Comparison of ENCODE assay signal across 20 cellular contexts in the genomic region with DNA sequence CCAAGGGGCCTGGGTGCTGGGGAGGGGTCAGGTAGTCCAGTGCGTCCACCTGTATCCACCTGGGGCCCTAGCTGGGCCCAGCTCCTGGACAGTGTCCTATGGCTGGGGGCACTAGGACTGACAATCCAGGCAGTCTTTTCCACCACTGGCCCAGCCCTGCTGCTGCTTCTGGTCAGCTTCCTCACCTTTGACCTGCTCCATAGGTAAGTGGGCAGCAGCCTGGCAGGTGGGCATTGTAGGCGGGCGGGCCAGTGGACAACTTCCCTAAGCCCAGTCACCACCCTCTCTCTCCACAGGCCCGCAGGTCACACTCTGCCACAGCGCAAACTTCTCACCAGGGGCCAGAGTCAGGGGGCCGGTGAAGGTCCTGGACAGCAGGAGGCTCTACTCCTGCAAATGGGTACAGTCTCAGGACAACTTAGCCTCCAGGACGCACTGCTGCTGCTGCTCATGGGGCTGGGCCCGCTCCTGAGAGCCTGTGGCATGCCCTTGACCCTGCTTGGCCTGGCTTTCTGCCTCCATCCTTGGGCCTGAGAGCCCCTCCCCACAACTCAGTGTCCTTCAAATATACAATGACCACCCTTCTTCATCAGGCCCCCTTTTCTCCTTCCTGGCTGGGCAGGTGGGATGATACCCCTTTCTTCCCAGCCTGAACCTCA. TPM values are rescaled to one million over a fixed set of nuclear protein-coding genes. Genes with fewer than 3 reads are reported as not detected.
DNase-seq lines count a peak whose midpoint lies in the region; ATAC-seq and TF ChIP-seq lines count a peak whose summit lies in the region.
"Had no signal": no experiment of that assay in that cellular context is flagged by ENCODE, and none has a peak within 500 bp of the region (broad histone marks: within the 10 kb centered on the region; RNA-seq: fewer than 3 reads in every experiment).

No MANE protein-coding gene starts in this region.

- no peak for DNase-seq in PC-3
- peak; percentile 39 for DNase-seq in endodermal cell
- DNase-seq in trophoblast cell: no peak
- DNase-seq in NCI-H2029 treated with DMSO at 0.1 percent for 48 hours (lab: John Stamatoyannopoulos, UW): no peak
- DNase-seq in activated gamma-delta T cell (lab: John Stamatoyannopoulos, UW): no peak
- DNase-seq in naive thymus-derived CD4-positive, alpha-beta T cell: no peak
- DNase-seq in natural killer cell: no peak
- DNase-seq: activated CD4-positive, CD25-positive, alpha-beta regulatory T cell; activated naive CD8-positive, alpha-beta T cell treated with anti-CD3 and anti-CD28 coated beads, Interleukin-2, amount 50 U/mL, for 24 hours; Calu3; erythroblast; left colon; stimulated activated CD4-positive, alpha-beta T cell treated with anti-CD3 and anti-CD28 coated beads, Interleukin-12 subunit alpha, Interleukin-12 subunit beta, amount 100 ng/mL, for 4 hours; substantia nigra; T-helper 9 cell had no signal

- POLR2A ChIA-PET in PC-3 (lab: Charles Lee; ENCODE audit: unreplicated experiment): no interaction called here
- POLR2A ChIA-PET in naive thymus-derived CD4-positive, alpha-beta T cell (lab: Charles Lee): no interaction called here

- H3K79me1 ChIP-seq in trophoblast cell (ENCODE audit: low read length): peaks cover 2% of the 10 kb centered on the region

- H3K27me3 ChIP-seq in BLaER1: no peaks in the 10 kb centered on the region
- no peaks in the 10 kb centered on the region for H3K27me3 ChIP-seq in PC-3 (ENCODE audit: low read length)
- peaks cover 17% of the 10 kb centered on the region for H3K27me3 ChIP-seq in endodermal cell (ENCODE audit: control insufficient read depth, insufficient read depth, low read length, poor library complexity, severe bottlenecking)
- no peaks in the 10 kb centered on the region for H3K27me3 ChIP-seq in trophoblast cell (ENCODE audit: insufficient read depth, low read length)
- no peaks in the 10 kb centered on the region for H3K27me3 ChIP-seq in naive thymus-derived CD4-positive, alpha-beta T cell (ENCODE audit: control insufficient read depth in 2 of 2, insufficient read depth in 2 of 2, low read length in 2 of 2)

- H2AK5ac ChIP-seq in trophoblast cell (ENCODE audit: low read length): no peak overlapping the region

- no peak overlapping the region for H2BK5ac ChIP-seq in trophoblast cell (ENCODE audit: low read depth, low read length, poor library complexity)

- no peak overlapping the region for H3K18ac ChIP-seq in trophoblast cell (ENCODE audit: low read length)

- H3K9me3 ChIP-seq in BLaER1 (peaks cover 12% of the 10 kb centered on the region), PC-3 (ENCODE audit: low read length) (no peaks in the 10 kb centered on the region), endodermal cell (ENCODE audit: control insufficient read depth, low read length) (peaks cover 9% of the 10 kb centered on the region), trophoblast cell (ENCODE audit: insufficient read depth, low read depth, low read length) (no peaks in the 10 kb centered on the region)
- H3K9me3 ChIP-seq in naive thymus-derived CD4-positive, alpha-beta T cell (ENCODE audit: control insufficient read depth in 2 of 3, low read length in 3 of 3): peaks cover 0 to 3% (median 0%) of the 10 kb centered on the region in 3 experiments

- no peaks in the 10 kb centered on the region for H3F3A ChIP-seq in PC-3 (ENCODE audit: low read length, unreplicated experiment)

- no peak for TF ChIP-seq CTCF in PC-3 (conservative IDR thresholded peaks at IDR 0.05; ENCODE audit: low read depth, low read length)
- no peak for TF ChIP-seq CTCF in endodermal cell (conservative IDR thresholded peaks at IDR 0.05)
- no peak for TF ChIP-seq CTCF in natural killer cell (IDR thresholded peaks at IDR 0.05)

- H2BK12ac ChIP-seq in trophoblast cell (ENCODE audit: low read length): no peak overlapping the region

- no peak overlapping the region for H4K8ac ChIP-seq in trophoblast cell (ENCODE audit: low read depth, low read length)

- H3K36me3 ChIP-seq in BLaER1 (no peaks in the 10 kb centered on the region), PC-3 (ENCODE audit: low read depth, low read length) (no peaks in the 10 kb centered on the region), endodermal cell (ENCODE audit: control insufficient read depth, insufficient read depth, low read length) (no peaks in the 10 kb centered on the region), trophoblast cell (ENCODE audit: control insufficient read depth in 1 of 2, insufficient read depth in 2 of 2, low read length in 2 of 2) (no peaks in the 10 kb centered on the region)
- no peaks in the 10 kb centered on the region for H3K36me3 ChIP-seq in naive thymus-derived CD4-positive, alpha-beta T cell (ENCODE audit: control insufficient read depth in 2 of 3, insufficient read depth in 3 of 3, low read length in 3 of 3)
- H3K36me3 ChIP-seq: gastroesophageal sphincter, neural progenitor cell had no signal

- H3K27ac ChIP-seq in BLaER1 (no peak overlapping the region), PC-3 (ENCODE audit: low read length) (peak overlapping the region; percentile 70), endodermal cell (ENCODE audit: low read depth, low read length) (no peak overlapping the region), trophoblast cell (ENCODE audit: low read depth, low read length) (no peak overlapping the region)
- H3K27ac ChIP-seq in naive thymus-derived CD4-positive, alpha-beta T cell (ENCODE audit: low read depth, low read length): no peak overlapping the region
- H3K27ac ChIP-seq: gastroesophageal sphincter, neural progenitor cell had no signal

- H2AFZ ChIP-seq in PC-3 (ENCODE audit: low read length) (no peak overlapping the region), trophoblast cell (ENCODE audit: insufficient read depth, low read length, poor library complexity) (no peak overlapping the region)
- H2AFZ ChIP-seq: neural progenitor cell had no signal

- H3K23ac ChIP-seq in trophoblast cell (ENCODE audit: low read length): no peak overlapping the region

- peak overlapping the region; percentile 56 for H2BK120ac ChIP-seq in trophoblast cell (ENCODE audit: insufficient read depth, low read length, poor library complexity)

- intact Hi-C loops in PC-3 (cut with micrococcal nuclease) (no loop called here), natural killer cell (cut with micrococcal nuclease) (no loop called here)
- intact Hi-C loops in naive thymus-derived CD4-positive, alpha-beta T cell (cut with micrococcal nuclease): no loop called here

- peak overlapping the region; percentile 44 for H3K27ac Mint-ChIP-seq in endodermal cell
- H3K27ac Mint-ChIP-seq in naive thymus-derived CD4-positive, alpha-beta T cell: no peak overlapping the region
- no peak overlapping the region for H3K27ac Mint-ChIP-seq in natural killer cell
- H3K27ac Mint-ChIP-seq: activated naive CD8-positive, alpha-beta T cell treated with anti-CD3 and anti-CD28 coated beads, Interleukin-2, amount 50 U/mL, for 24 hours; activated T-helper 2 cell treated with anti-CD3 and anti-CD28 coated beads, Interferon-gamma antibody, Interleukin-2, Interleukin-4, amounts not matched to agents 10 μg/mL and 5 μg/mL and 100 μg/mL, durations not matched to agents 14 hours and 24 hours and 36 hours; neural progenitor cell had no signal

- H3K4ac ChIP-seq in trophoblast cell (ENCODE audit: low read depth, low read length): no peak overlapping the region

- H3K4me3 ChIP-seq in BLaER1 (no peak overlapping the region), PC-3 (ENCODE audit: low read length) (no peak overlapping the region), endodermal cell (ENCODE audit: low read length) (no peak overlapping the region), trophoblast cell (ENCODE audit: low read depth, low read length) (no peak overlapping the region)
- H3K4me3 ChIP-seq in naive thymus-derived CD4-positive, alpha-beta T cell (ENCODE audit: low read length): no peak overlapping the region
- H3K4me3 ChIP-seq: gastroesophageal sphincter, neural progenitor cell had no signal

- 92% methylated on average over 2 to 8 of the region's 8 CpGs for WGBS in endodermal cell (ENCODE audit: insufficient coverage in 1 of 2, insufficient read length in 1 of 2), 2 experiments
- no CpG with 5 or more reads among the region's 8 CpGs for WGBS in trophoblast cell (ENCODE audit: extremely low coverage, insufficient coverage, insufficient read length)

- H4K91ac ChIP-seq in trophoblast cell (ENCODE audit: low read depth, low read length): peak overlapping the region; percentile 63

- H4K12ac ChIP-seq in trophoblast cell (ENCODE audit: low read depth, low read length): no peak overlapping the region

- H3K14ac ChIP-seq in trophoblast cell (ENCODE audit: low read length): peak overlapping the region; percentile 22

- H3K27me3 Mint-ChIP-seq in endodermal cell (ENCODE audit: insufficient read depth): peaks cover 57% of the 10 kb centered on the region
- H3K27me3 Mint-ChIP-seq in naive thymus-derived CD4-positive, alpha-beta T cell: peaks cover 29 to 71% (median 32%) of the 10 kb centered on the region in 5 donors
- peaks cover 29 to 38% of the 10 kb centered on the region in 2 donors for H3K27me3 Mint-ChIP-seq in natural killer cell (ENCODE audit: low read depth in 2 of 2)

- H3K9me3 Mint-ChIP-seq in endodermal cell: peaks cover 23% of the 10 kb centered on the region
- H3K9me3 Mint-ChIP-seq in naive thymus-derived CD4-positive, alpha-beta T cell: peaks cover 4 to 18% (median 12%) of the 10 kb centered on the region in 11 donors
- H3K9me3 Mint-ChIP-seq in natural killer cell: peaks cover 0 to 8% of the 10 kb centered on the region in 2 donors

- no TSS peak for BruUV-seq in PC-3 (replicated peaks; lab: Mats Ljungman, UMichigan)

- no peaks in the 10 kb centered on the region for H3K9me2 ChIP-seq in PC-3 (replicated peaks; ENCODE audit: low read length)

- ATAC-seq in PC-3: no peak
- no peak for ATAC-seq in naive thymus-derived CD4-positive, alpha-beta T cell
- ATAC-seq in natural killer cell: no peak
- ATAC-seq: activated naive CD8-positive, alpha-beta T cell treated with anti-CD3 and anti-CD28 coated beads, Interleukin-2, amount 50 U/mL, for 24 hours; left colon had no signal

- no peaks in the 10 kb centered on the region for H3K36me3 Mint-ChIP-seq in endodermal cell (ENCODE audit: low read depth)
- peaks cover 0 to 12% (median 7%) of the 10 kb centered on the region in 5 donors for H3K36me3 Mint-ChIP-seq in naive thymus-derived CD4-positive, alpha-beta T cell
- H3K36me3 Mint-ChIP-seq in natural killer cell: peaks cover 6% of the 10 kb centered on the region
- H3K36me3 Mint-ChIP-seq: neural progenitor cell had no signal

- H3K4me3 Mint-ChIP-seq in endodermal cell: no peak overlapping the region
- H3K4me3 Mint-ChIP-seq in naive thymus-derived CD4-positive, alpha-beta T cell: no peak overlapping the region
- no peak overlapping the region for H3K4me3 Mint-ChIP-seq in natural killer cell
- H3K4me3 Mint-ChIP-seq: activated naive CD8-positive, alpha-beta T cell treated with anti-CD3 and anti-CD28 coated beads, Interleukin-2, amount 50 U/mL, for 24 hours; neural progenitor cell had no signal

- no peak overlapping the region for H3K9ac ChIP-seq in BLaER1
- peak overlapping the region; percentile 26; the same call in 1 of the 2 replicates for H3K9ac ChIP-seq in PC-3 (ENCODE audit: low read length)
- H3K9ac ChIP-seq in endodermal cell (ENCODE audit: extremely low read depth, low read length, poor library complexity, severe bottlenecking): no peak overlapping the region
- H3K9ac ChIP-seq in trophoblast cell (ENCODE audit: low read length): no peak overlapping the region
- H3K9ac ChIP-seq: neural progenitor cell had no signal

- CTCF ChIA-PET in PC-3 (lab: Charles Lee): interaction anchor here (1.1 kb wide), 1 partner anchor 37 kb away, joined by 3 read pairs; no protein-coding TSS in a partner anchor
- CTCF ChIA-PET in naive thymus-derived CD4-positive, alpha-beta T cell (lab: Charles Lee): no interaction called here

- no peaks in the 10 kb centered on the region for H3K79me2 ChIP-seq in PC-3 (ENCODE audit: low read length)
- H3K79me2 ChIP-seq in trophoblast cell (ENCODE audit: control insufficient read depth, insufficient read depth, low read length, poor library complexity): peaks cover under 1% of the 10 kb centered on the region

- H3K4me1 Mint-ChIP-seq in endodermal cell (peaks cover 17% of the 10 kb centered on the region), natural killer cell (peaks cover 0 to 21% of the 10 kb centered on the region in 2 donors)
- peaks cover 5 to 11% (median 8%) of the 10 kb centered on the region in 7 donors for H3K4me1 Mint-ChIP-seq in naive thymus-derived CD4-positive, alpha-beta T cell

- H4K20me1 ChIP-seq in BLaER1: no peaks in the 10 kb centered on the region
- no peaks in the 10 kb centered on the region for H4K20me1 ChIP-seq in PC-3 (ENCODE audit: low read length)

- H3K4me1 ChIP-seq in BLaER1: peaks cover 37% of the 10 kb centered on the region
- H3K4me1 ChIP-seq in PC-3 (ENCODE audit: insufficient read depth, low read length): peaks cover 19% of the 10 kb centered on the region
- peaks cover 5% of the 10 kb centered on the region for H3K4me1 ChIP-seq in endodermal cell (ENCODE audit: control insufficient read depth, insufficient read depth, low read length)
- H3K4me1 ChIP-seq in trophoblast cell (ENCODE audit: control insufficient read depth in 1 of 2, insufficient read depth in 2 of 2, low read length in 2 of 2): peaks cover 4 to 16% of the 10 kb centered on the region in 2 experiments
- H3K4me1 ChIP-seq in naive thymus-derived CD4-positive, alpha-beta T cell (ENCODE audit: control insufficient read depth in 2 of 2, insufficient read depth in 2 of 2, low read length in 2 of 2): no peaks in the 10 kb centered on the region

- H3K4me2 ChIP-seq in BLaER1 (peak overlapping the region; percentile 59), PC-3 (ENCODE audit: low read length) (peak overlapping the region; percentile 75; the same call in 1 of the 2 replicates), trophoblast cell (ENCODE audit: low read length) (no peak overlapping the region)
- H3K4me2 ChIP-seq: neural progenitor cell had no signal

RNA-seq across cellular contexts. Expression of gene C20orf141, which starts 0.6 kb away (rescaled TPM):
- total RNA-seq in PC-3 (2014; rRNA removed) (not detected in 2 replicates), endodermal cell (not detected), natural killer cell (not detected)
- polyA plus RNA-seq in endodermal cell (2013, experiment 1 of 2): not detected
- not detected for polyA plus RNA-seq in endodermal cell (2013, experiment 2 of 2)
- polyA plus RNA-seq in trophoblast cell (2013): 0.19 and 0.31 TPM in 2 replicates
- total RNA-seq in naive thymus-derived CD4-positive, alpha-beta T cell: not detected
- not detected for polyA plus RNA-seq in naive thymus-derived CD4-positive, alpha-beta T cell
- total RNA-seq: activated T-helper 2 cell treated with anti-CD3 and anti-CD28 coated beads, Interferon-gamma antibody, Interleukin-2, Interleukin-4, amounts not matched to agents 10 μg/mL and 5 μg/mL and 100 μg/mL, durations not matched to agents 14 hours and 24 hours and 36 hours; Calu3; gastroesophageal sphincter; left colon had no signal

RNA-seq across cellular contexts. Expression of gene TMEM239, which starts 0.8 kb away (rescaled TPM):
- total RNA-seq in PC-3 (2014; rRNA removed) (0.04 TPM in 1 of 2 replicates, not detected in the other), endodermal cell (not detected), natural killer cell (not detected)
- not detected for polyA plus RNA-seq in endodermal cell (2013, experiment 1 of 2)
- not detected for polyA plus RNA-seq in endodermal cell (2013, experiment 2 of 2)
- polyA plus RNA-seq in trophoblast cell (2013): 0.01 TPM in 1 of 2 replicates, not detected in the other
- not detected for total RNA-seq in naive thymus-derived CD4-positive, alpha-beta T cell
- polyA plus RNA-seq in naive thymus-derived CD4-positive, alpha-beta T cell: not detected
- total RNA-seq: activated T-helper 2 cell treated with anti-CD3 and anti-CD28 coated beads, Interferon-gamma antibody, Interleukin-2, Interleukin-4, amounts not matched to agents 10 μg/mL and 5 μg/mL and 100 μg/mL, durations not matched to agents 14 hours and 24 hours and 36 hours; Calu3; HT1080; left colon had no signal

RNA-seq across cellular contexts. Expression of gene CPXM1, which starts 14.9 kb away (rescaled TPM):
- total RNA-seq in PC-3 (2014; rRNA removed) (not detected in 2 replicates), endodermal cell (100 to 1,000 TPM in 1 of 2 donors, 10 to 100 TPM in 1; 80.1 to 106 TPM), natural killer cell (1 to 10 TPM in 2 of 3 donors, under 1 TPM in 1; 0.49 to 2.3 (median 1.5) TPM)
- polyA plus RNA-seq in endodermal cell (2013, experiment 1 of 2): 174 TPM
- polyA plus RNA-seq in endodermal cell (2013, experiment 2 of 2): 158 TPM
- 21.0 and 21.4 TPM in 2 replicates for polyA plus RNA-seq in trophoblast cell (2013)
- 1 to 10 TPM in 2 of 5 experiments, under 1 TPM in 3; 0.19 to 1.8 (median 0.32) TPM for total RNA-seq in naive thymus-derived CD4-positive, alpha-beta T cell
- under 1 TPM in 1 of 2 donors, not detected in 1; 0.12 TPM for polyA plus RNA-seq in naive thymus-derived CD4-positive, alpha-beta T cell
- total RNA-seq: HT1080 had no signal

RNA-seq across cellular contexts. Expression of gene PCED1A, which starts 25.1 kb away (rescaled TPM):
- 21.9 and 29.8 TPM in 2 replicates for total RNA-seq in PC-3 (2014; rRNA removed)
- 10 to 100 TPM; 40.2 to 46.5 TPM for total RNA-seq in endodermal cell
- polyA plus RNA-seq in endodermal cell (2013, experiment 1 of 2): 68.8 TPM
- polyA plus RNA-seq in endodermal cell (2013, experiment 2 of 2): 57.8 TPM
- 31.4 and 32.3 TPM in 2 replicates for polyA plus RNA-seq in trophoblast cell (2013)
- 100 to 1,000 TPM in 1 of 5 experiments, 10 to 100 TPM in 4; 27.8 to 105 (median 72.5) TPM for total RNA-seq in naive thymus-derived CD4-positive, alpha-beta T cell
- 10 to 100 TPM; 23.6 to 27.3 TPM for polyA plus RNA-seq in naive thymus-derived CD4-positive, alpha-beta T cell
- total RNA-seq in natural killer cell: 10 to 100 TPM; 70.3 to 76.5 (median 71.1) TPM

RNA-seq across cellular contexts. Expression of gene VPS16, which starts 25.2 kb away (rescaled TPM):
- 40.3 and 49.9 TPM in 2 replicates for total RNA-seq in PC-3 (2014; rRNA removed)
- total RNA-seq in endodermal cell: 10 to 100 TPM; 36.8 to 37.5 TPM
- 41.2 TPM for polyA plus RNA-seq in endodermal cell (2013, experiment 1 of 2)
- polyA plus RNA-seq in endodermal cell (2013, experiment 2 of 2): 37.7 TPM
- polyA plus RNA-seq in trophoblast cell (2013): 18.4 and 19.2 TPM in 2 replicates
- total RNA-seq in naive thymus-derived CD4-positive, alpha-beta T cell: 10 to 100 TPM; 45.5 to 62.4 (median 56.1) TPM
- polyA plus RNA-seq in naive thymus-derived CD4-positive, alpha-beta T cell: 10 to 100 TPM; 25.0 to 43.3 TPM
- 100 to 1,000 TPM; 108 to 118 (median 109) TPM for total RNA-seq in natural killer cell

Comparison
In these comparisons a context has a peak if more than half of its experiments do, and no peak if none do; other contexts are left out.
1. RNA of gene CPXM1, which starts 14.9 kb away (total RNA-seq): 80.1 to 106 TPM in endodermal cell; 0.49 to 2.3 TPM in natural killer cell, 0.19 to 1.8 TPM in naive thymus-derived CD4-positive, alpha-beta T cell and not detected in PC-3; every median in the first group is over 10 times any median in the second.